ENCODE assay signal across 28 cellular contexts in the genomic region with DNA sequence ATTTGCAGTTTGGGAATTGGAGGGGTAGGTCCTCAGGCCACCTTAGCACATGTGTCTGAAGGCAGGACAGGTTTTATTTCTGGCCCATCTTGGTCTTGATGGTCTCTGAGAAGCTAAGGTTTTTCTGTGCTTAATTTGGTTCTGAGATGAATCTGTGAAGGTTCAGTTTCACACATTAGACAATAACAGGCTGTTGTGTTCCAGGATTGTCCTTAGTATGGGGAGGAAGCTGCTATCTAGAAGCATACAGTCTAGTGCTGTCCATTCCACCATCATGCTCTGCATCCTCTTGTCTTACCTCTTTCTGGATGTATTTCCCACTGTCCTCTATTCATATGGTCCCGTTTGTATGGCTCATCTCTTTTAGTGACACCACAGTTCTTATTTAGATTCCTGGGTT. TPM values are rescaled to one million over a fixed set of nuclear protein-coding genes. Genes with fewer than 3 reads are reported as not detected.
DNase-seq lines count a peak whose midpoint lies in the region; ATAC-seq, FAIRE-seq and TF ChIP-seq lines count a peak whose summit lies in the region.
"Had no signal": no experiment of that assay in that cellular context is flagged by ENCODE, and none has a peak within 500 bp of the region (broad histone marks: within the 10 kb centered on the region; RNA-seq: fewer than 3 reads in every experiment).

No MANE protein-coding gene starts in this region.

- FAIRE-seq in GM12891 (lab: Jason Lieb, UNC): peak; percentile 79

- ATAC-seq in GM19324 (IDR thresholded peaks at IDR 0.05; ENCODE audit: low FRiP score, unreplicated experiment) (peak; percentile 68), HG02884 (IDR thresholded peaks at IDR 0.05; ENCODE audit: unreplicated experiment) (peak; percentile 52), GM21737 (IDR thresholded peaks at IDR 0.05; ENCODE audit: unreplicated experiment) (no peak)
- ATAC-seq: activated CD8-positive, alpha-beta memory T cell treated with anti-CD3 and anti-CD28 coated beads, Interleukin-2, amount 10 ng/mL, durations not matched to agents 7 days and 5 days; activated naive CD4-positive, alpha-beta T cell treated with anti-CD3 and anti-CD28 coated beads, Interleukin-2, amount 50 U/mL, for 72 hours; esophagus mucosa; gastroesophageal sphincter; naive thymus-derived CD8-positive, alpha-beta T cell; PC-3; stimulated activated effector memory CD8-positive, alpha-beta T cell treated with anti-CD3 and anti-CD28 coated beads, Interleukin-12 subunit alpha, Interleukin-12 subunit beta, amount 100 ng/mL, for 72 hours had no signal

- no peak for TF ChIP-seq POLR2A in GM12891 (IDR thresholded peaks at IDR 0.05; ENCODE audit: low read depth, low read length)

- DNase-seq in GM12891 (ENCODE audit: insufficient read length, low spot score): no peak
- peak; percentile 17 for DNase-seq in inferior parietal cortex (ENCODE audit: extremely low spot score)
- no peak for DNase-seq in amniotic stem cell (lab: John Stamatoyannopoulos, UW)
- DNase-seq in stimulated activated CD8-positive, alpha-beta memory T cell treated with anti-CD3 and anti-CD28 coated beads, Interleukin-4, amount 100 ng/mL, for 48 hours: no peak
- no peak for DNase-seq in OCI-M1 (lab: John Stamatoyannopoulos, UW)
- DNase-seq: activated CD4-positive, alpha-beta T cell treated with anti-CD3 and anti-CD28 coated beads, Interleukin-2, amount 10 ng/mL, durations not matched to agents 24 days and 14 days; activated CD8-positive, alpha-beta memory T cell treated with anti-CD3 and anti-CD28 coated beads, Interleukin-2, amount 10 ng/mL, durations not matched to agents 7 days and 5 days; CD8-positive, alpha-beta memory T cell; DMS53; effector CD4-positive, alpha-beta T cell; GF-D8; H9; KG1; mesenchymal stem cell; naive thymus-derived CD8-positive, alpha-beta T cell; NCI-H1694 treated with DMSO at 0.1 percent for 48 hours; NCI-H82; PC-3; SIG-M5; T-helper 1 cell; testis had no signal

TF ChIP-seq in GM12891, 5 proteins besides CTCF, POLR2A, EP300 and RAD21:
- no peak for TF ChIP-seq POLR2AphosphoS5 (IDR thresholded peaks at IDR 0.05; ENCODE audit: low read depth, low read length)
- no peak for TF ChIP-seq TAF1 (IDR thresholded peaks at IDR 0.05; ENCODE audit: low read depth, low read length)
- TF ChIP-seq SPI1 (IDR thresholded peaks at IDR 0.05; ENCODE audit: low read depth, low read length): no peak
- no peak for TF ChIP-seq PAX5 (IDR thresholded peaks at IDR 0.05; ENCODE audit: insufficient read depth, low read length, severe bottlenecking)
- no peak for TF ChIP-seq POU2F2 (IDR thresholded peaks at IDR 0.05; ENCODE audit: low read depth, low read length)
TF ChIP-seq in GM12891: peak in this region for 0.

RNA-seq across cellular contexts. Expression of gene UBE2D1, which starts 7.1 kb away (rescaled TPM):
- 5.4 TPM for polyA plus RNA-seq in GM12891 (2012; ENCODE audit: low read depth, missing spikeins)

RNA-seq across cellular contexts. Expression of gene TFAM, which starts 43.3 kb away (rescaled TPM):
- 59.9 TPM for polyA plus RNA-seq in GM12891 (2012; ENCODE audit: low read depth, missing spikeins)
